ENCODE assay signal across 30 cellular contexts in the genomic region with DNA sequence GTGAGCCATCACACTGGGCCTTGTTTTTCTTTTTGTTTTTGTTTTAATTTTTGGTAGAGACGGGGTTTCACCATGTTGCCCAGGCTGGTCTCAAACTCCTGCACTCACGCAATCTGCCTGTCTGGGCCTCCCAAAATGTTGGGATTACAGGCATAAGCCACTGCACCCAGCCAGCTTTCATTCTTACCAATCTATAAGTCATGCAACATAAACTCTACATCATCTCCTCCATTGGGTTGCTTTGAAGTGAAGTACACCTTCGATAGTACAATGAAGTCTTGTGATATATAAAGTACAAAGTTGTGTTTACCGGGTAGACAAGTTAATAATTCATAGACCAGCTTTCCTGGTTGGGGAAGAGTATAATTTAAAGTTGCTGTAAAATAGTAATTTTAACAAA. TPM values are rescaled to one million over a fixed set of nuclear protein-coding genes. Genes with fewer than 3 reads are reported as not detected.
"Had no signal": no experiment of that assay in that cellular context is flagged by ENCODE, and none has a peak within 500 bp of the region (broad histone marks: within the 10 kb centered on the region; RNA-seq: fewer than 3 reads in every experiment).

No MANE protein-coding gene starts in this region.

- H3K36me3 ChIP-seq: breast epithelium, colonic mucosa had no signal

- H3K9me3 ChIP-seq: ascending aorta, breast epithelium, colonic mucosa, esophagus muscularis mucosa, gastrocnemius medialis had no signal

- H3K4me3 ChIP-seq: ascending aorta, breast epithelium, cardiac muscle cell, colonic mucosa, dorsolateral prefrontal cortex, esophagus muscularis mucosa, gastrocnemius medialis had no signal

- H3K27me3 ChIP-seq: ascending aorta, breast epithelium, cardiac muscle cell, colonic mucosa, dorsolateral prefrontal cortex, esophagus muscularis mucosa, foreskin keratinocyte, gastrocnemius medialis had no signal

- H3K4me1 ChIP-seq: ascending aorta, breast epithelium, colonic mucosa, esophagus muscularis mucosa, foreskin keratinocyte, gastrocnemius medialis had no signal

- H3K27ac ChIP-seq: ascending aorta, breast epithelium, cardiac muscle cell, colonic mucosa, dorsolateral prefrontal cortex, esophagus muscularis mucosa, foreskin keratinocyte, gastrocnemius medialis, WERI-Rb-1 had no signal

- ATAC-seq: activated CD4-positive, CD25-positive, alpha-beta regulatory T cell treated with anti-CD3 and anti-CD28 coated beads, Interleukin-2, amount 50 U/mL, for 24 hours; activated CD8-positive, alpha-beta T cell treated with anti-CD3 and anti-CD28 coated beads for 36 hours; activated T-cell treated with anti-CD3 and anti-CD28 coated beads, Interleukin-2, amount 50 U/mL, for 4 hours; activated T-helper 17 cell treated with anti-CD3 and anti-CD28 coated beads, Interleukin-2, amount 50 U/mL, for 72 hours; foreskin keratinocyte; gastrocnemius medialis; T-cell; T-helper 17 cell had no signal

- DNase-seq: activated B cell treated with CpG ODN at 0.5 μM for 24 hours; activated CD4-positive, alpha-beta T cell treated with anti-CD3 and anti-CD28 coated beads for 48 hours; activated CD4-positive, alpha-beta T cell treated with anti-CD3 and anti-CD28 coated beads, Interleukin-2, amount 50 U/mL, for 1 hour; activated CD4-positive, alpha-beta T cell treated with anti-CD3 and anti-CD28 coated beads, Interleukin-2, amount 50 U/mL, for 48 hours; activated CD8-positive, alpha-beta memory T cell treated with anti-CD3 and anti-CD28 coated beads for 24 hours; activated CD8-positive, alpha-beta T cell treated with anti-CD3 and anti-CD28 coated beads for 36 hours; activated effector memory CD4-positive, alpha-beta T cell treated with Interleukin-2 at 50 U/mL for 16 hours; activated naive CD4-positive, alpha-beta T cell treated with anti-CD3 and anti-CD28 coated beads for 36 hours; activated naive CD8-positive, alpha-beta T cell treated with anti-CD3 and anti-CD28 coated beads for 36 hours; activated T-cell treated with anti-CD3 and anti-CD28 coated beads, Interleukin-2, amount 50 U/mL, for 4 hours; central memory CD4-positive, alpha-beta T cell; cerebellar nuclear complex; colonic mucosa; effector memory CD4-positive, alpha-beta T cell; endodermal cell; foreskin keratinocyte; gastrocnemius medialis; glutamatergic neuron; SW 1271; T-cell; T-helper 17 cell; T1000; WERI-Rb-1 had no signal

RNA-seq across cellular contexts. Expression of a gene that starts 36.5 kb away (rescaled TPM):
- total RNA-seq: ascending aorta had no signal
